Comparison of ENCODE assay signal across 7 cellular contexts in the genomic region with DNA sequence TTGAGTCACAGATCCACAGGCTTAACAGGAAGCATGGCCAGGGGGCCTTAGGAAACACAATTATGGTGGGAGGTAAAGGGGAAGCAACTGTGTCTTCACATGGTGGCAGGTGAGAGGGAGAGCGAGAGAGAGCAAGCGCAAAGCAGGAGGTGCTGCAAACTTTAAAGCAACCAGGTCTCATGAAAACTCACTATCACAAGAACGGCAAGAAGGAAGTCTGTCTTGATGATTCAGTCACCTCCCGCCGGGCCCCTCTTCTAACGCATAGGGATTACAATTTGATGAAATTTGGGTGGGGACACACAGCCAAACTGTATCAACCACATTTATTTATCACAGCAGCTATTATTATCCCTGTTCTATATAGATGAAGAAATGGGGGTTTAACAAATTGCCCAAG.
"Had no signal": no experiment of that assay in that cellular context is flagged by ENCODE, and none has a peak within 500 bp of the region (broad histone marks: within the 10 kb centered on the region; RNA-seq: fewer than 3 reads in every experiment).

No MANE protein-coding gene starts in this region.

- H3K27ac ChIP-seq: GM23248 had no signal

- H3K4me2 ChIP-seq: GM23338 had no signal

- H3K36me3 ChIP-seq: HAP-1 had no signal

- H3K9me3 ChIP-seq: HAP-1 had no signal

- H3K9ac ChIP-seq: GM23248 had no signal

- H2AFZ ChIP-seq: GM23248, GM23338 had no signal

- H3K4me3 Mint-ChIP-seq: GM23338, HFFc6 had no signal

- H3K4me3 ChIP-seq: GM23248, GM23338, HAP-1 had no signal

- DNase-seq: GM23248, GOT3, H7, HCEC 1CT, HFFc6 had no signal

- H3K27ac Mint-ChIP-seq: HFFc6 had no signal

- H3K4me1 ChIP-seq: HAP-1 had no signal
